Comparison of ENCODE assay signal across 22 cellular contexts in the genomic region with DNA sequence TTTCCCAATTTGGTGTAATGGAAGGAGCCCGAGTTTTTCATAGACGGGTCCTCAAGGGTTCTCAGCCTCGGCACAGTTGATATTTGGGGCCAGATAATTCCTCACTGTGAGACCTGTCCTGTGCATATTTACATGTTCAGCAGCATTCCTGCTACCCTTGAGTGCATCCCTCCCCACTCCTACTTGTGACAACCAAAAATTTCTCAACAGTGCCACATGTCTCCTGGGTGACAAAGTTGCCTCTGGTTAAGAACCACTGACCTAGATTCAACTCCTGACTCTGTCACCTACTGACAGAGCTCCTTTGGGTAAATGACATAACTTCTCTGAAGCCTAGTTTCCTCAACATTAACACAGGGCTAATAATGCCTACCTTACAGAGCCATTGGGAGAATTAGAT.
DNase-seq lines count a peak whose midpoint lies in the region; ATAC-seq and TF ChIP-seq lines count a peak whose summit lies in the region.
"Had no signal": no experiment of that assay in that cellular context is flagged by ENCODE, and none has a peak within 500 bp of the region (broad histone marks: within the 10 kb centered on the region; RNA-seq: fewer than 3 reads in every experiment).

No MANE protein-coding gene starts in this region.

- H3K27ac ChIP-seq in epithelial cell of prostate = peak overlapping the region; percentile 97
- H3K27ac ChIP-seq: BLaER1, SK-N-MC had no signal

- intact Hi-C loops in CD14-positive monocyte (cut with micrococcal nuclease) = no loop called here

- TF ChIP-seq CTCF in CD14-positive monocyte (IDR thresholded peaks at IDR 0.05) (no peak), osteocyte (IDR thresholded peaks at IDR 0.05) (no peak)

- peaks cover 3 to 11% (median 5%) of the 10 kb centered on the region in 3 donors for H3K27me3 Mint-ChIP-seq in CD14-positive monocyte (ENCODE audit: low read depth in 3 of 3)
- no peaks in the 10 kb centered on the region for H3K27me3 Mint-ChIP-seq in stimulated activated memory B cell treated with anti-CD40 and anti-IgM and Interleukin-4, amounts not matched to agents 10 μg/mL and 1 μg/mL and 100 μg/mL, for 72 hours
- H3K27me3 Mint-ChIP-seq in osteocyte (ENCODE audit: unreplicated experiment) = peaks cover 15% of the 10 kb centered on the region

- H3K4me1 Mint-ChIP-seq in CD14-positive monocyte = peaks cover 56% of the 10 kb centered on the region
- H3K4me1 Mint-ChIP-seq in stimulated activated memory B cell treated with anti-CD40 and anti-IgM and Interleukin-4, amounts not matched to agents 10 μg/mL and 1 μg/mL and 100 μg/mL, for 72 hours = peaks cover 28% of the 10 kb centered on the region
- H3K4me1 Mint-ChIP-seq in osteocyte (ENCODE audit: unreplicated experiment) = peaks cover 17% of the 10 kb centered on the region

- H3K4me3 Mint-ChIP-seq in CD14-positive monocyte (no peak overlapping the region), osteocyte (ENCODE audit: unreplicated experiment) (no peak overlapping the region)
- H3K4me3 Mint-ChIP-seq in stimulated activated memory B cell treated with anti-CD40 and anti-IgM and Interleukin-4, amounts not matched to agents 10 μg/mL and 1 μg/mL and 100 μg/mL, for 72 hours = no peak overlapping the region
- H3K4me3 Mint-ChIP-seq: CD4-positive, alpha-beta memory T cell had no signal

- peaks cover 0 to 3% of the 10 kb centered on the region in 2 donors for H3K36me3 Mint-ChIP-seq in CD14-positive monocyte
- no peaks in the 10 kb centered on the region for H3K36me3 Mint-ChIP-seq in stimulated activated memory B cell treated with anti-CD40 and anti-IgM and Interleukin-4, amounts not matched to agents 10 μg/mL and 1 μg/mL and 100 μg/mL, for 72 hours
- no peaks in the 10 kb centered on the region for H3K36me3 Mint-ChIP-seq in osteocyte (ENCODE audit: unreplicated experiment)
- H3K36me3 Mint-ChIP-seq: CD4-positive, alpha-beta memory T cell had no signal

- peaks cover 0 to 1% (median 0%) of the 10 kb centered on the region in 7 donors for H3K9me3 Mint-ChIP-seq in CD14-positive monocyte
- no peaks in the 10 kb centered on the region for H3K9me3 Mint-ChIP-seq in stimulated activated memory B cell treated with anti-CD40 and anti-IgM and Interleukin-4, amounts not matched to agents 10 μg/mL and 1 μg/mL and 100 μg/mL, for 72 hours
- H3K9me3 Mint-ChIP-seq in osteocyte (ENCODE audit: unreplicated experiment) = no peaks in the 10 kb centered on the region
- H3K9me3 Mint-ChIP-seq: CD4-positive, alpha-beta memory T cell had no signal

- H3K27ac Mint-ChIP-seq in CD14-positive monocyte (peak overlapping the region; percentile 6 to 87 (median 63)), osteocyte (ENCODE audit: unreplicated experiment) (no peak overlapping the region)
- H3K27ac Mint-ChIP-seq in stimulated activated memory B cell treated with anti-CD40 and anti-IgM and Interleukin-4, amounts not matched to agents 10 μg/mL and 1 μg/mL and 100 μg/mL, for 72 hours = peak overlapping the region; percentile 16
- H3K27ac Mint-ChIP-seq: CD4-positive, alpha-beta memory T cell had no signal

- no peak for DNase-seq in CD14-positive monocyte (ENCODE audit: low spot score)
- no peak for DNase-seq in epithelial cell of prostate (ENCODE audit: low read depth, low spot score)
- no peak for DNase-seq in left lobe of liver (ENCODE audit: low spot score)
- no peak for DNase-seq in osteocyte (ENCODE audit: extremely low spot score, unreplicated experiment)
- no peak for DNase-seq in stimulated activated CD4-positive, alpha-beta T cell treated with anti-CD3 and anti-CD28 coated beads, Interleukin-4, amount 100 ng/mL, for 24 hours
- no peak for DNase-seq in NCI-H748 treated with DMSO at 0.1 percent for 48 hours (lab: John Stamatoyannopoulos, UW)
- DNase-seq: CD4-positive, alpha-beta memory T cell; COR-L47; H7; KBM-7; NCI-H1417; NCI-H1694 treated with DMSO at 0.1 percent for 48 hours; NCI-H2081 treated with DMSO at 0.1 percent for 48 hours; NCI-H2171; NCI-H345; NCI-H524; NCI-H774; SIG-M5 had no signal

- ATAC-seq in left lobe of liver (peak; percentile 40), HG02798 (IDR thresholded peaks at IDR 0.05; ENCODE audit: poor library complexity, unreplicated experiment) (no peak)
- ATAC-seq in stimulated activated memory B cell treated with anti-CD40 and anti-IgM and Interleukin-4, amounts not matched to agents 10 μg/mL and 1 μg/mL and 100 μg/mL, for 72 hours = no peak
